In genomic region chr1:214549604-214550338, GRCh38 we compare ENCODE assay signal across 8 cellular contexts. TPM values are rescaled to one million over a fixed set of nuclear protein-coding genes. Genes with fewer than 3 reads are reported as not detected.
DNase-seq lines count a peak whose midpoint lies in the region; ATAC-seq, FAIRE-seq and TF ChIP-seq lines count a peak whose summit lies in the region.

No MANE protein-coding gene starts in this region.

- ATAC-seq in heart left ventricle: no peak
- ATAC-seq in left cardiac atrium: no peak
- ATAC-seq in GM19467 (IDR thresholded peaks at IDR 0.05; ENCODE audit: unreplicated experiment): no peak

- DNase-seq in heart left ventricle (no peak), left cardiac atrium (no peak), kidney (no peak), urothelium cell line (ENCODE audit: low spot score) (peak; percentile 22), nucleus accumbens (lab: John Stamatoyannopoulos, UW) (no peak), NCI-H510A (lab: John Stamatoyannopoulos, UW) (no peak)
- no peak for DNase-seq in activated naive CD8-positive, alpha-beta T cell treated with anti-CD3 and anti-CD28 coated beads for 36 hours

- H3K27ac ChIP-seq in heart left ventricle (peak overlapping the region in 10 of 12 donors; percentile 95 to 99 (median 98)), kidney (ENCODE audit: low read depth in 2 of 2, low read length in 2 of 2) (peak overlapping the region; percentile 97 to 99)

- peaks cover 58% of the 10 kb centered on the region for H3K27me3 Mint-ChIP-seq in activated naive CD8-positive, alpha-beta T cell treated with anti-CD3 and anti-CD28 coated beads for 36 hours

- TF ChIP-seq CTCF in heart left ventricle (IDR thresholded peaks at IDR 0.05) (peak in 4 of 12 donors; percentile 19 to 29 (median 24)), kidney (IDR thresholded peaks at IDR 0.05; ENCODE audit: borderline replicate concordance, extremely low read depth, insufficient read depth) (no peak)

- peaks cover 3% of the 10 kb centered on the region for H3K4me1 Mint-ChIP-seq in activated naive CD8-positive, alpha-beta T cell treated with anti-CD3 and anti-CD28 coated beads for 36 hours

- H3K27ac Mint-ChIP-seq in activated naive CD8-positive, alpha-beta T cell treated with anti-CD3 and anti-CD28 coated beads for 36 hours: no peak overlapping the region

- FAIRE-seq in kidney (lab: Jason Lieb, UNC): no peak
- FAIRE-seq in urothelium cell line (lab: Jason Lieb, UNC): no peak

- 59 to 66% (median 64%) methylated on average over 10 of the region's 10 CpGs for WGBS in heart left ventricle, 4 donors

- H3K36me3 ChIP-seq in heart left ventricle (no peaks in the 10 kb centered on the region), kidney (ENCODE audit: control insufficient read depth in 1 of 2, insufficient read depth in 2 of 2, low read length in 2 of 2) (no peaks in the 10 kb centered on the region)

- H3K9me3 ChIP-seq in heart left ventricle: no peaks in the 10 kb centered on the region
- H3K9me3 ChIP-seq in kidney (ENCODE audit: control insufficient read depth in 1 of 2, low read length in 2 of 2): no peaks in the 10 kb centered on the region

- intact Hi-C loops in heart left ventricle (cut with DNase I): loop anchor here in 6 of 10 donors (5.0 to 10.0 kb wide), 7 partner anchors 55 to 267 kb away; partner anchors contain the start of gene SMYD2 (in 2 of the 6)
- intact Hi-C loops in left cardiac atrium (cut with DNase I): loop anchor here in 1 of 2 donors (5.0 kb wide), 1 partner anchor 132 kb away; no protein-coding TSS in a partner anchor
- intact Hi-C loops in kidney (cut with DNase I): no loop called here

- H3K9me3 Mint-ChIP-seq in activated naive CD8-positive, alpha-beta T cell treated with anti-CD3 and anti-CD28 coated beads for 36 hours: no peaks in the 10 kb centered on the region

- no peak for TF ChIP-seq POLR2A in heart left ventricle (IDR thresholded peaks at IDR 0.05)

- no peaks in the 10 kb centered on the region for H3K36me3 Mint-ChIP-seq in activated naive CD8-positive, alpha-beta T cell treated with anti-CD3 and anti-CD28 coated beads for 36 hours

- H3K27me3 ChIP-seq in heart left ventricle: peaks cover 0 to 20% (median 0%) of the 10 kb centered on the region in 9 donors

- H3K4me3 ChIP-seq in heart left ventricle: peak overlapping the region; percentile 74 to 94 (median 89)
- peak overlapping the region; percentile 82 to 84 for H3K4me3 ChIP-seq in kidney (ENCODE audit: low read length in 2 of 2)

- H3K9ac ChIP-seq in kidney (ENCODE audit: low read length in 2 of 2): peak overlapping the region; percentile 34 to 94

- H3K4me1 ChIP-seq in heart left ventricle: peaks cover 0 to 62% (median 38%) of the 10 kb centered on the region in 12 donors
- H3K4me1 ChIP-seq in kidney (ENCODE audit: control insufficient read depth in 1 of 2, insufficient read depth in 1 of 2, low read depth in 1 of 2, low read length in 2 of 2): peaks cover 19 to 25% of the 10 kb centered on the region in 2 donors

- peak overlapping the region; percentile 34 for H3K4me3 Mint-ChIP-seq in activated naive CD8-positive, alpha-beta T cell treated with anti-CD3 and anti-CD28 coated beads for 36 hours

RNA-seq across cellular contexts. Expression of gene PTPN14, which starts 1.6 kb away (rescaled TPM):
- 10 to 100 TPM; 25.3 to 52.0 (median 45.9) TPM for total RNA-seq in heart left ventricle
- polyA plus RNA-seq in heart left ventricle: 10 to 100 TPM in 1 of 2 donors, 1 to 10 TPM in 1; 8.7 to 23.9 TPM
- 10 to 100 TPM; 17.8 to 22.5 TPM for total RNA-seq in left cardiac atrium
- 1 to 10 TPM in 1 of 2 experiments, under 1 TPM in 1; 0.92 to 1.3 TPM for total RNA-seq in activated naive CD8-positive, alpha-beta T cell treated with anti-CD3 and anti-CD28 coated beads for 36 hours
- 87.2 TPM for total RNA-seq in kidney
- 5.1 TPM for polyA plus RNA-seq in kidney (ENCODE audit: insufficient read depth, low read depth, low replicate concordance)

RNA-seq across cellular contexts. Expression of gene CENPF, which starts 53.2 kb away (rescaled TPM):
- total RNA-seq in heart left ventricle (1 to 10 TPM in 5 of 9 donors, under 1 TPM in 4; 0.13 to 8.8 (median 1.1) TPM), left cardiac atrium (1 to 10 TPM in 1 of 2 donors, under 1 TPM in 1; 0.60 to 1.6 TPM), kidney (3.3 TPM)
- polyA plus RNA-seq in heart left ventricle (under 1 TPM; 0.04 to 0.46 TPM), kidney (ENCODE audit: insufficient read depth, low read depth, low replicate concordance) (0.39 TPM)
- 10 to 100 TPM; 70.6 to 79.4 TPM for total RNA-seq in activated naive CD8-positive, alpha-beta T cell treated with anti-CD3 and anti-CD28 coated beads for 36 hours

Comparison
In these comparisons a context has a peak if more than half of its experiments do, and no peak if none do; other contexts are left out.
1. RNA of gene PTPN14, which starts 1.6 kb away (total RNA-seq): 87.2 TPM in kidney (single experiment), 25.3 to 52.0 TPM in heart left ventricle and 17.8 to 22.5 TPM in left cardiac atrium; 0.92 to 1.3 TPM in activated naive CD8-positive, alpha-beta T cell treated with anti-CD3 and anti-CD28 coated beads for 36 hours; every median in the first group is over 4 times any median in the second.
2. RNA of gene CENPF, which starts 53.2 kb away (total RNA-seq): 70.6 to 79.4 TPM in activated naive CD8-positive, alpha-beta T cell treated with anti-CD3 and anti-CD28 coated beads for 36 hours; 3.3 TPM in kidney (single experiment), 0.60 to 1.6 TPM in left cardiac atrium and 0.13 to 8.8 TPM in heart left ventricle; every median in the first group is over 4 times any median in the second.